ENCODE assay signal across 8 cellular contexts in genomic region chr3:39809181-39809994, GRCh38. TPM values are rescaled to one million over a fixed set of nuclear protein-coding genes. Genes with fewer than 3 reads are reported as not detected.
DNase-seq lines count a peak whose midpoint lies in the region; ATAC-seq and TF ChIP-seq lines count a peak whose summit lies in the region.

MYRIP (plus strand) TSS chr3:39809609; CDS start chr3:39900817, 91,208 bp downstream.

- peak within 1 kb of the TSS in 1 of 2 donors; percentile 34 for H3K27ac Mint-ChIP-seq in T-cell

- H3K9ac ChIP-seq in Karpas-422 (ENCODE audit: low read length): peak within 1 kb of the TSS; percentile 93

- POLR2A ChIA-PET in T-cell (lab: Charles Lee): no interaction called here

- H3K36me3 ChIP-seq in Karpas-422 (ENCODE audit: insufficient read depth, low read length) (peaks cover 12% of the 10 kb centered on the region), esophagus (ENCODE audit: control insufficient read depth in 2 of 2, insufficient read depth in 2 of 2, low read length in 1 of 2) (no peaks in the 10 kb centered on the region), uterus (no peaks in the 10 kb centered on the region)

- peak within 1 kb of the TSS; percentile 81 for H3K27ac ChIP-seq in Karpas-422 (ENCODE audit: low read length)
- no peak within 1 kb of the TSS for H3K27ac ChIP-seq in esophagus (ENCODE audit: low read depth in 2 of 2, low read length in 1 of 2)
- H3K27ac ChIP-seq in uterus: peak within 1 kb of the TSS; percentile 16 to 56

- H3K9me3 Mint-ChIP-seq in T-cell: no peaks in the 10 kb centered on the region

- H3K9me3 ChIP-seq in Karpas-422 (ENCODE audit: low read length) (no peaks in the 10 kb centered on the region), esophagus (ENCODE audit: control insufficient read depth in 2 of 2, insufficient read depth in 1 of 2, low read depth in 1 of 2, low read length in 1 of 2) (no peaks in the 10 kb centered on the region), uterus (no peaks in the 10 kb centered on the region)

- H4K20me1 ChIP-seq in Karpas-422 (ENCODE audit: insufficient read depth, low read depth, low read length): peaks cover 8% of the 10 kb centered on the region; the same call in 1 of the 2 replicates

- peaks cover 16 to 21% (median 18%) of the 10 kb centered on the region in 3 donors for H3K4me1 Mint-ChIP-seq in T-cell

- CTCF ChIA-PET in T-cell (lab: Charles Lee): no interaction called here

- H3K4me2 ChIP-seq in Karpas-422 (ENCODE audit: low read depth, low read length, poor library complexity, severe bottlenecking): peak within 1 kb of the TSS; percentile 99

- peak; percentile 16 to 62 for TF ChIP-seq POLR2A in uterus (IDR thresholded peaks at IDR 0.05)

- no peaks in the 10 kb centered on the region for H3K9me2 ChIP-seq in Karpas-422 (replicated peaks; ENCODE audit: insufficient read depth, low read length)

- peaks cover 70% of the 10 kb centered on the region for H3K4me1 ChIP-seq in Karpas-422 (ENCODE audit: low read length)
- H3K4me1 ChIP-seq in esophagus (ENCODE audit: control insufficient read depth in 2 of 2, insufficient read depth in 2 of 2, low read length in 1 of 2): peaks cover 9 to 12% of the 10 kb centered on the region in 2 donors
- H3K4me1 ChIP-seq in uterus: peaks cover 0 to 12% of the 10 kb centered on the region in 2 donors

- peaks cover 47% of the 10 kb centered on the region for H3K79me2 ChIP-seq in Karpas-422 (ENCODE audit: low read length)

- H3K27me3 ChIP-seq in Karpas-422 (ENCODE audit: low read length) (no peaks in the 10 kb centered on the region), esophagus (ENCODE audit: control insufficient read depth in 1 of 2, insufficient read depth in 2 of 2, low read length in 2 of 2) (peaks cover 4 to 22% of the 10 kb centered on the region in 2 donors), uterus (no peaks in the 10 kb centered on the region)

- peak within 1 kb of the TSS; percentile 72 for H3K4me3 ChIP-seq in Karpas-422 (ENCODE audit: low read length)
- peak within 1 kb of the TSS; percentile 45 to 52 for H3K4me3 ChIP-seq in esophagus (ENCODE audit: low read depth in 1 of 2, low read length in 2 of 2)
- peak within 1 kb of the TSS; percentile 21 to 45 for H3K4me3 ChIP-seq in uterus

- 0 to 1% methylated on average over 86 to 103 of the region's 103 CpGs for WGBS in esophagus, 2 donors

- peaks cover 57 to 79% of the 10 kb centered on the region in 2 donors for H3K27me3 Mint-ChIP-seq in T-cell

- peak within 1 kb of the TSS; percentile 46; the same call in 1 of the 2 replicates for H2AFZ ChIP-seq in Karpas-422 (ENCODE audit: low read length)

- H3K4me3 Mint-ChIP-seq in T-cell: peak within 1 kb of the TSS; percentile 54 to 76 (median 57)

- TF ChIP-seq CTCF in uterus (IDR thresholded peaks at IDR 0.05): peak in 1 of 4 experiments; percentile 9

- ATAC-seq in GM21723 (IDR thresholded peaks at IDR 0.05; ENCODE audit: unreplicated experiment) (peak; percentile 83), T-cell (replicated peaks in 1 of 4) (no peak)

- intact Hi-C loops in uterus (cut with DNase I; ENCODE audit: low total_unique reads): no loop called here

- no peaks in the 10 kb centered on the region for H3K36me3 Mint-ChIP-seq in T-cell

- DNase-seq in NCI-H1417 (lab: John Stamatoyannopoulos, UW) (peak; percentile 84 to 85 (median 84)), NCI-H1417 treated with DMSO at 0.1 percent for 48 hours (lab: John Stamatoyannopoulos, UW) (no peak), Karpas-422 (peak; percentile 92), T-cell (no peak), myocyte (ENCODE audit: low read depth) (peak; percentile 63), uterus (peak; percentile 20 to 26)

RNA-seq across cellular contexts. Expression of gene MYRIP, which starts in this region (rescaled TPM):
- 19.0 and 36.1 TPM in 2 replicates for total RNA-seq in Karpas-422 (2014; rRNA removed; shearing (Covaris generic); ENCODE audit: low replicate concordance)
- not detected for total RNA-seq in T-cell
- under 1 TPM; 0.29 to 0.55 TPM for polyA plus RNA-seq in esophagus
- 0.10 and 0.27 TPM in 2 replicates for total RNA-seq in myocyte
- 0.06 TPM for polyA plus RNA-seq in myocyte (2012)
- 10 to 100 TPM in 2 of 4 donors, 1 to 10 TPM in 2; 3.5 to 31.1 (median 12.1) TPM for total RNA-seq in uterus

Comparison
In these comparisons a context has a peak if more than half of its experiments do, and no peak if none do; other contexts are left out.
1. DNase-seq: peak in NCI-H1417 (3 of 3), Karpas-422 (single experiment) and uterus (2 of 2); none in NCI-H1417 treated with DMSO at 0.1 percent for 48 hours (single experiment) and T-cell (0 of 34).
2. Peak in DNase-seq in myocyte; RNA of the gene not detected or under 1 TPM.
3. H3K27ac ChIP-seq: peak in Karpas-422 (single experiment) and uterus (2 of 2); none in esophagus (0 of 2).
4. Peak in every context shown above with its lines, with median percentiles within 50 percentile points of each other: H3K4me3 ChIP-seq.